In the genomic region with DNA sequence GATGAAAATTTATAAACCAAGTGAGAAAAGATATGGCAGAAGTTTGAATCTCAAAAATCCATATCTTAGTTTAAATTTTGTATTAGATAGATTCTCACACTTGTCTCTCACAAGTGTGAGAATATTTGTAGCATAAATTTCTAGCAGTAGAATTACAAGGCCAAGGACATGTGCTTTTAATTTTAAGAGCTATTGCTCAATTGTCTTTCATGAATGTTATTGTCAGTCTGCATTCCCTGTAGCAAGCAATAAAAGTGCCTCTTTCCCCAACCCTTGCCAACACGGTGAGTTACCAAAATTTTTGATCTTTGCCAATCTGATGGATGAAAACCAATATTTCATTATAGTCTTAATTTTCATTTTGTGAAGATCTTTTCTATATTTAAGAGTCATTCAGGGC, we compare ENCODE assay signal across 24 cellular contexts.
"Had no signal": no experiment of that assay in that cellular context is flagged by ENCODE, and none has a peak within 500 bp of the region (broad histone marks: within the 10 kb centered on the region; RNA-seq: fewer than 3 reads in every experiment).

No MANE protein-coding gene starts in this region.

- H3K27me3 ChIP-seq: breast epithelium, esophagus squamous epithelium, left lung, right lobe of liver, testis, transverse colon had no signal

- DNase-seq: activated CD4-positive, alpha-beta memory T cell treated with anti-CD3 and anti-CD28 coated beads for 36 hours; activated CD4-positive, alpha-beta T cell treated with anti-CD3 and anti-CD28 coated beads, Interleukin-2, amount 10 ng/mL, durations not matched to agents 24 days and 14 days; activated CD4-positive, CD25-positive, alpha-beta regulatory T cell treated with anti-CD3 and anti-CD28 coated beads, Interleukin-2, amount 50 U/mL, for 72 hours; activated CD8-positive, alpha-beta memory T cell treated with anti-CD3 and anti-CD28 coated beads, Interleukin-2, amount 50 U/mL, for 4 hours; activated gamma-delta T cell treated with Interleukin-2 at 50 U/mL for 16 hours; activated naive CD4-positive, alpha-beta T cell treated with anti-CD3 and anti-CD28 coated beads, Interleukin-2, amount 50 U/mL, for 16 hours; activated naive CD8-positive, alpha-beta T cell treated with anti-CD3 and anti-CD28 coated beads, Interleukin-2, amount 50 U/mL, for 24 hours; activated T-cell treated with anti-CD3 and anti-CD28 coated beads, Interleukin-2, amount 50 U/mL, for 1 hour; central memory CD4-positive, alpha-beta T cell; endodermal cell; esophagus squamous epithelium; left lung; lower lobe of right lung; mesenchymal stem cell; naive thymus-derived CD8-positive, alpha-beta T cell; nucleus accumbens; right lobe of liver; stimulated activated CD4-positive, alpha-beta T cell treated with anti-CD3 and anti-CD28 coated beads, Interleukin-2, amount 100 ng/mL, for 48 hours; stimulated activated naive CD4-positive, alpha-beta T cell treated with Interleukin-2 at 50 U/mL for 16 hours; T-helper 9 cell; testis; transverse colon had no signal

- H3K9me3 ChIP-seq: breast epithelium, esophagus squamous epithelium, left lung, lower lobe of right lung, right lobe of liver, testis, transverse colon had no signal

- H3K36me3 ChIP-seq: breast epithelium, esophagus squamous epithelium, left lung, lower lobe of right lung, right lobe of liver, transverse colon had no signal

- H3K4me1 ChIP-seq: breast epithelium, esophagus squamous epithelium, left lung, lower lobe of right lung, parathyroid adenoma, right lobe of liver, testis, transverse colon had no signal

- H3K9ac ChIP-seq: parathyroid adenoma had no signal

- H3K27ac ChIP-seq: breast epithelium, esophagus squamous epithelium, left lung, lower lobe of right lung, parathyroid adenoma, right lobe of liver, testis, transverse colon had no signal

- H3K4me3 ChIP-seq: breast epithelium, esophagus squamous epithelium, left lung, lower lobe of right lung, right lobe of liver, testis, transverse colon had no signal
